ENCODE assay signal across 2 cellular contexts in the genomic region with DNA sequence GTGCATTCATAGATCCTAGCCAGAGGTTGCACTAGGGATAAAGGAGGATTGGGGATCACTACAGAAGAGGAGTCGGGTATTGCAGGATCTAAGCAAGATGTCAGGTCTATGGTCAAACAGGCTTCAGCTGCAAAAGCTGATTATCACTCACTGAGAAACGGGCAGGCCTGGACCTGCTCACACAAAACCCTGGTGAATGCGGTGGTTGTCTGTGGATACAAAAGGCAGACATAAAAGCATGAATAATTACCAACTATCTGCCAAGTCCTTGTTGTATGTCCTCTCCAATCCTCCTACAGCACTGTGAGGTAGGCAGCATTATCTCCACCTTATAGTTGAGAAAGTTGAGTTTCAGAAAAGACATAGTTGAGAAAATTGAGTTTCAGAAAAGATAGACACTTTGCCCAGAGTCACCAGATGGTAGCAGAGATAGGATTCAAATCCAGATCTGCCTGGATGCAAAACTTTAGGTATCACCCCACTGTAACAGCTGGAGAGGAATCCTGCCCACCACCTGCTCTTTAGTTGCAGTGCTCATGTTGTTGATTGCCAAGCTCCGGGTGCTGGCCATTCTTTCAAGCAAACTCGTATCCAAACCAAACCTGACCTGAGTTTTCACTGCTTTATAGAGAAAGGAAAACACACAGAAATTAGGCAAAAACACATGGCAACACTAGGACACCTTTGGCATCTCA.
TF ChIP-seq lines count a peak whose summit lies in the region.

No MANE protein-coding gene starts in this region.

TF ChIP-seq in SK-N-SH treated with all-trans-retinoic acid at 6 μM for 48 hours, 23 proteins besides CTCF, POLR2A, EP300 and RAD21:
- TF ChIP-seq, protein P1, sequence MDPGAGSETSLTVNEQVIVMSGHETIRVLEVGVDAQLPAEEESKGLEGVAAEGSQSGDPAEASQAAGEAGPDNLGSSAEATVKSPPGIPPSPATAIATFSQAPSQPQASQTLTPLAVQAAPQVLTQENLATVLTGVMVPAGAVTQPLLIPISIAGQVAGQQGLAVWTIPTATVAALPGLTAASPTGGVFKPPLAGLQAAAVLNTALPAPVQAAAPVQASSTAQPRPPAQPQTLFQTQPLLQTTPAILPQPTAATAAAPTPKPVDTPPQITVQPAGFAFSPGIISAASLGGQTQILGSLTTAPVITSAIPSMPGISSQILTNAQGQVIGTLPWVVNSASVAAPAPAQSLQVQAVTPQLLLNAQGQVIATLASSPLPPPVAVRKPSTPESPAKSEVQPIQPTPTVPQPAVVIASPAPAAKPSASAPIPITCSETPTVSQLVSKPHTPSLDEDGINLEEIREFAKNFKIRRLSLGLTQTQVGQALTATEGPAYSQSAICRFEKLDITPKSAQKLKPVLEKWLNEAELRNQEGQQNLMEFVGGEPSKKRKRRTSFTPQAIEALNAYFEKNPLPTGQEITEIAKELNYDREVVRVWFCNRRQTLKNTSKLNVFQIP (CRISPR knock-in tag; IDR thresholded peaks at IDR 0.05; ENCODE audit: borderline replicate concordance, low read depth), result no peak
- TF ChIP-seq TOX (CRISPR knock-in tag; IDR thresholded peaks at IDR 0.05; ENCODE audit: borderline replicate concordance) (no peak), CSDC2 (CRISPR knock-in tag; IDR thresholded peaks at IDR 0.05) (no peak), RARB (CRISPR knock-in tag; IDR thresholded peaks at IDR 0.05) (no peak), GLIS3 (CRISPR knock-in tag; IDR thresholded peaks at IDR 0.05) (no peak), ZFP3 (CRISPR knock-in tag; IDR thresholded peaks at IDR 0.05) (no peak), ZNF70 (CRISPR knock-in tag; IDR thresholded peaks at IDR 0.05) (no peak), ZNF565 (CRISPR knock-in tag; conservative IDR thresholded peaks at IDR 0.05; ENCODE audit: low read depth) (no peak), ZC3H10 (CRISPR knock-in tag; IDR thresholded peaks at IDR 0.05) (no peak), SNAI2 (CRISPR knock-in tag; IDR thresholded peaks at IDR 0.05) (no peak)
- TF ChIP-seq, protein P2, sequence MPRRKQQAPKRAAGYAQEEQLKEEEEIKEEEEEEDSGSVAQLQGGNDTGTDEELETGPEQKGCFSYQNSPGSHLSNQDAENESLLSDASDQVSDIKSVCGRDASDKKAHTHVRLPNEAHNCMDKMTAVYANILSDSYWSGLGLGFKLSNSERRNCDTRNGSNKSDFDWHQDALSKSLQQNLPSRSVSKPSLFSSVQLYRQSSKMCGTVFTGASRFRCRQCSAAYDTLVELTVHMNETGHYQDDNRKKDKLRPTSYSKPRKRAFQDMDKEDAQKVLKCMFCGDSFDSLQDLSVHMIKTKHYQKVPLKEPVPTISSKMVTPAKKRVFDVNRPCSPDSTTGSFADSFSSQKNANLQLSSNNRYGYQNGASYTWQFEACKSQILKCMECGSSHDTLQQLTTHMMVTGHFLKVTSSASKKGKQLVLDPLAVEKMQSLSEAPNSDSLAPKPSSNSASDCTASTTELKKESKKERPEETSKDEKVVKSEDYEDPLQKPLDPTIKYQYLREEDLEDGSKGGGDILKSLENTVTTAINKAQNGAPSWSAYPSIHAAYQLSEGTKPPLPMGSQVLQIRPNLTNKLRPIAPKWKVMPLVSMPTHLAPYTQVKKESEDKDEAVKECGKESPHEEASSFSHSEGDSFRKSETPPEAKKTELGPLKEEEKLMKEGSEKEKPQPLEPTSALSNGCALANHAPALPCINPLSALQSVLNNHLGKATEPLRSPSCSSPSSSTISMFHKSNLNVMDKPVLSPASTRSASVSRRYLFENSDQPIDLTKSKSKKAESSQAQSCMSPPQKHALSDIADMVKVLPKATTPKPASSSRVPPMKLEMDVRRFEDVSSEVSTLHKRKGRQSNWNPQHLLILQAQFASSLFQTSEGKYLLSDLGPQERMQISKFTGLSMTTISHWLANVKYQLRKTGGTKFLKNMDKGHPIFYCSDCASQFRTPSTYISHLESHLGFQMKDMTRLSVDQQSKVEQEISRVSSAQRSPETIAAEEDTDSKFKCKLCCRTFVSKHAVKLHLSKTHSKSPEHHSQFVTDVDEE (CRISPR knock-in tag; IDR thresholded peaks at IDR 0.05), result no peak

TF ChIP-seq in SK-N-SH, 30 proteins besides CTCF, POLR2A, EP300 and RAD21 (continued from another document):
- TF ChIP-seq, protein P3, sequence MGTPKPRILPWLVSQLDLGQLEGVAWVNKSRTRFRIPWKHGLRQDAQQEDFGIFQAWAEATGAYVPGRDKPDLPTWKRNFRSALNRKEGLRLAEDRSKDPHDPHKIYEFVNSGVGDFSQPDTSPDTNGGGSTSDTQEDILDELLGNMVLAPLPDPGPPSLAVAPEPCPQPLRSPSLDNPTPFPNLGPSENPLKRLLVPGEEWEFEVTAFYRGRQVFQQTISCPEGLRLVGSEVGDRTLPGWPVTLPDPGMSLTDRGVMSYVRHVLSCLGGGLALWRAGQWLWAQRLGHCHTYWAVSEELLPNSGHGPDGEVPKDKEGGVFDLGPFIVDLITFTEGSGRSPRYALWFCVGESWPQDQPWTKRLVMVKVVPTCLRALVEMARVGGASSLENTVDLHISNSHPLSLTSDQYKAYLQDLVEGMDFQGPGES (IDR thresholded peaks at IDR 0.05; ENCODE audit: low read depth, low read length), result no peak
- TF ChIP-seq GATA2 (CRISPR knock-in tag; IDR thresholded peaks at IDR 0.05), result no peak
- TF ChIP-seq MXI1 (IDR thresholded peaks at IDR 0.05; ENCODE audit: low read depth, low read length), result no peak
- TF ChIP-seq RXRA (IDR thresholded peaks at IDR 0.05; ENCODE audit: borderline replicate concordance, low read depth), result no peak
- no peak for TF ChIP-seq TAF1 (IDR thresholded peaks at IDR 0.05; ENCODE audit: borderline replicate concordance, low read depth, low read length)
- no peak for TF ChIP-seq RFX5 (IDR thresholded peaks at IDR 0.05; ENCODE audit: low read length)
- TF ChIP-seq, protein P4, sequence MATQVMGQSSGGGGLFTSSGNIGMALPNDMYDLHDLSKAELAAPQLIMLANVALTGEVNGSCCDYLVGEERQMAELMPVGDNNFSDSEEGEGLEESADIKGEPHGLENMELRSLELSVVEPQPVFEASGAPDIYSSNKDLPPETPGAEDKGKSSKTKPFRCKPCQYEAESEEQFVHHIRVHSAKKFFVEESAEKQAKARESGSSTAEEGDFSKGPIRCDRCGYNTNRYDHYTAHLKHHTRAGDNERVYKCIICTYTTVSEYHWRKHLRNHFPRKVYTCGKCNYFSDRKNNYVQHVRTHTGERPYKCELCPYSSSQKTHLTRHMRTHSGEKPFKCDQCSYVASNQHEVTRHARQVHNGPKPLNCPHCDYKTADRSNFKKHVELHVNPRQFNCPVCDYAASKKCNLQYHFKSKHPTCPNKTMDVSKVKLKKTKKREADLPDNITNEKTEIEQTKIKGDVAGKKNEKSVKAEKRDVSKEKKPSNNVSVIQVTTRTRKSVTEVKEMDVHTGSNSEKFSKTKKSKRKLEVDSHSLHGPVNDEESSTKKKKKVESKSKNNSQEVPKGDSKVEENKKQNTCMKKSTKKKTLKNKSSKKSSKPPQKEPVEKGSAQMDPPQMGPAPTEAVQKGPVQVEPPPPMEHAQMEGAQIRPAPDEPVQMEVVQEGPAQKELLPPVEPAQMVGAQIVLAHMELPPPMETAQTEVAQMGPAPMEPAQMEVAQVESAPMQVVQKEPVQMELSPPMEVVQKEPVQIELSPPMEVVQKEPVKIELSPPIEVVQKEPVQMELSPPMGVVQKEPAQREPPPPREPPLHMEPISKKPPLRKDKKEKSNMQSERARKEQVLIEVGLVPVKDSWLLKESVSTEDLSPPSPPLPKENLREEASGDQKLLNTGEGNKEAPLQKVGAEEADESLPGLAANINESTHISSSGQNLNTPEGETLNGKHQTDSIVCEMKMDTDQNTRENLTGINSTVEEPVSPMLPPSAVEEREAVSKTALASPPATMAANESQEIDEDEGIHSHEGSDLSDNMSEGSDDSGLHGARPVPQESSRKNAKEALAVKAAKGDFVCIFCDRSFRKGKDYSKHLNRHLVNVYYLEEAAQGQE (IDR thresholded peaks at IDR 0.05; ENCODE audit: low read depth, low read length), result no peak
